ENCODE assay signal across 25 cellular contexts in the genomic region with DNA sequence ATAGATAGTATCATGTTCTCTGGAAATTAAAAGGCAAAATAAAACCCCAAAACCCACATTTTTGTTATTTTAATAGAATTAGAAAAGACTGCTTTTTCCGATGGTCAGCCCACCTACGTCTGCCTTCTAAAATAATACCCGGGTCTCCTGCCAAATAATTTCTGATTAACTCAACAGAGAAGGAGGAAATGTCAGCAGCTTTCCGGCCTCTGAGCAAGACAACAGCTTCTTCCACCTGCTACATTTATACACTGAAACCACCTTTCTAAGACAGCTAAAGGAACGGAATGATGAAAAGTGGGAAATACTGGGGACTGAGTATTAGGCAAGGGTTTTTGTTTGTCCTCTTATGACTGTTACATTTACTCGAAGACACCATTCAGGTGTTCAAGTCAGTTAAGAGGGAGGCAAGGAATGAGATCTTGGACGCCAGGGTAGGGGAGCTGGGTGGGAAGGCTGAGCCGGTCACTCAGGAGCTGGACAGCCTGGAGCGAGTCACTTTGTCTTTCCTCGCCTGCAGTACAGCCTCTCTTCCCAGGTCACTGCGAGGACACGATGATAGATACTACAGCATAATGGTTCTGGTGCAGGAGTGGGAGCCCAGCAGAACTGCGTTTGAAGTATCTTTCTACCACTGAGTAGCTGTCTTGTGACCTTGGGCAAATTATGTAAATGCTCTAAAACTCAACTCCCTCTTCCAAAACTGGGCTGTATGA.
DNase-seq lines count a peak whose midpoint lies in the region; ATAC-seq and TF ChIP-seq lines count a peak whose summit lies in the region.
"Had no signal": no experiment of that assay in that cellular context is flagged by ENCODE, and none has a peak within 500 bp of the region (broad histone marks: within the 10 kb centered on the region; RNA-seq: fewer than 3 reads in every experiment).

No MANE protein-coding gene starts in this region.

- no peak for TF ChIP-seq POLR2A in lower leg skin (IDR thresholded peaks at IDR 0.05)

- peaks cover 2% of the 10 kb centered on the region for H3K27me3 Mint-ChIP-seq in neural progenitor cell (ENCODE audit: insufficient read depth, low read depth)

- ATAC-seq in HG03354 (IDR thresholded peaks at IDR 0.05; ENCODE audit: poor library complexity, severe bottlenecking, unreplicated experiment) (no peak), GM19397 (IDR thresholded peaks at IDR 0.05; ENCODE audit: unreplicated experiment) (no peak)
- ATAC-seq: HepG2 had no signal

- H3K27ac ChIP-seq in dorsolateral prefrontal cortex = peak overlapping the region in 58 of 59 donors; percentile 1 to 100 (median 96)
- peak overlapping the region; percentile 71 for H3K27ac ChIP-seq in left ventricle myocardium inferior (replicated peaks)
- no peak overlapping the region for H3K27ac ChIP-seq in neural progenitor cell
- H3K27ac ChIP-seq: BLaER1 treated with 17β-estradiol and CSF1 and Interleukin-3, amounts not matched to agents 10 nM and 100 nM; PC-9; RWPE1 had no signal

- peaks cover 44% of the 10 kb centered on the region for H3K4me1 ChIP-seq in left ventricle myocardium inferior
- peaks cover 16% of the 10 kb centered on the region for H3K4me1 ChIP-seq in neural progenitor cell
- H3K4me1 ChIP-seq: Caco-2 had no signal

- no peaks in the 10 kb centered on the region for H3F3A ChIP-seq in neural progenitor cell (ENCODE audit: low read depth)

- DNase-seq in dorsolateral prefrontal cortex = no peak
- DNase-seq in left ventricle myocardium inferior = no peak
- no peak for DNase-seq in neural progenitor cell (ENCODE audit: low spot score)
- no peak for DNase-seq in lower leg skin (ENCODE audit: low spot score in 2 of 2)
- DNase-seq in inferior parietal cortex (ENCODE audit: extremely low spot score) = no peak
- DNase-seq: Caco-2; CD4-positive, alpha-beta memory T cell; DMS 273 treated with DMSO at 0.1 percent for 48 hours; DMS79 treated with DMSO at 0.1 percent for 48 hours; H7; HFFc6; KBM-7; MM.1S; NCI-H1048; NCI-H1436; NCI-H2029; NCI-H226; NCI-H510A treated with DMSO at 0.1 percent for 48 hours; NCI-H748 treated with DMSO at 0.1 percent for 48 hours; PC-9 had no signal

- H3K4me3 ChIP-seq in dorsolateral prefrontal cortex (no peak overlapping the region), left ventricle myocardium inferior (peak overlapping the region; percentile 32), neural progenitor cell (no peak overlapping the region), lower leg skin (ENCODE audit: low read depth, poor library complexity, severe bottlenecking) (no peak overlapping the region)
- H3K4me3 ChIP-seq: BLaER1 treated with 17β-estradiol and CSF1 and Interleukin-3, amounts not matched to agents 10 nM and 100 nM; PC-9 had no signal

- H3K36me3 ChIP-seq in left ventricle myocardium inferior (no peaks in the 10 kb centered on the region), neural progenitor cell (no peaks in the 10 kb centered on the region)
- H3K36me3 ChIP-seq: BLaER1 treated with 17β-estradiol and CSF1 and Interleukin-3, amounts not matched to agents 10 nM and 100 nM had no signal

- no peak overlapping the region for H2AFZ ChIP-seq in neural progenitor cell (replicated peaks)
- H2AFZ ChIP-seq: PC-9 had no signal

- no peaks in the 10 kb centered on the region for H4K20me1 ChIP-seq in neural progenitor cell (ENCODE audit: low read depth)
- H4K20me1 ChIP-seq: BLaER1 treated with 17β-estradiol and CSF1 and Interleukin-3, amounts not matched to agents 10 nM and 100 nM had no signal

- peak overlapping the region; percentile 19 for H3K27ac Mint-ChIP-seq in neural progenitor cell
- H3K27ac Mint-ChIP-seq: CD4-positive, alpha-beta memory T cell; HFFc6 had no signal

- no peak overlapping the region for H3K4me2 ChIP-seq in neural progenitor cell
- H3K4me2 ChIP-seq: BLaER1 treated with 17β-estradiol and CSF1 and Interleukin-3, amounts not matched to agents 10 nM and 100 nM; PC-9 had no signal

- no peaks in the 10 kb centered on the region for H3K9me3 ChIP-seq in left ventricle myocardium inferior (replicated peaks)
- H3K9me3 ChIP-seq in neural progenitor cell (ENCODE audit: low read depth) = no peaks in the 10 kb centered on the region
- H3K9me3 ChIP-seq: BLaER1 treated with 17β-estradiol and CSF1 and Interleukin-3, amounts not matched to agents 10 nM and 100 nM; Caco-2 had no signal

- H3K9ac ChIP-seq in neural progenitor cell = no peak overlapping the region
- H3K9ac ChIP-seq: BLaER1 treated with 17β-estradiol and CSF1 and Interleukin-3, amounts not matched to agents 10 nM and 100 nM had no signal

- TF ChIP-seq CTCF in dorsolateral prefrontal cortex (IDR thresholded peaks at IDR 0.05 in 54 of 56, conservative IDR thresholded peaks at IDR 0.05 in 2 of 56; ENCODE audit: low read depth in 1 of 56, partially characterized antibody in 56 of 56) (no peak), left ventricle myocardium inferior (IDR thresholded peaks at IDR 0.05; ENCODE audit: borderline replicate concordance) (no peak), neural progenitor cell (IDR thresholded peaks at IDR 0.05) (no peak), lower leg skin (IDR thresholded peaks at IDR 0.05) (no peak)

- H3K36me3 Mint-ChIP-seq in neural progenitor cell = no peaks in the 10 kb centered on the region
- H3K36me3 Mint-ChIP-seq: CD4-positive, alpha-beta memory T cell had no signal

- intact Hi-C loops in dorsolateral prefrontal cortex (cut with DNase I) (no loop called here), left ventricle myocardium inferior (cut with micrococcal nuclease) (no loop called here), lower leg skin (cut with DNase I; ENCODE audit: low total_unique reads) (no loop called here)

- 85 to 91% methylated on average over 13 of the region's 13 CpGs for WGBS in lower leg skin, 2 donors

- no peaks in the 10 kb centered on the region for H3K79me2 ChIP-seq in neural progenitor cell (ENCODE audit: low read depth)

- H3K4me1 Mint-ChIP-seq in neural progenitor cell = peaks cover 30% of the 10 kb centered on the region
- H3K4me1 Mint-ChIP-seq: CD4-positive, alpha-beta memory T cell had no signal

- no peaks in the 10 kb centered on the region for H3K9me3 Mint-ChIP-seq in neural progenitor cell
- H3K9me3 Mint-ChIP-seq: HFFc6 had no signal

- H3K27me3 ChIP-seq in dorsolateral prefrontal cortex (no peaks in the 10 kb centered on the region), left ventricle myocardium inferior (ENCODE audit: low read depth) (no peaks in the 10 kb centered on the region), neural progenitor cell (no peaks in the 10 kb centered on the region)
- H3K27me3 ChIP-seq: BLaER1 treated with 17β-estradiol and CSF1 and Interleukin-3, amounts not matched to agents 10 nM and 100 nM had no signal

- no peak overlapping the region for H3K4me3 Mint-ChIP-seq in neural progenitor cell
- H3K4me3 Mint-ChIP-seq: CD4-positive, alpha-beta memory T cell; HFFc6 had no signal
